1 cellular context compared by ENCODE assay signal in the genomic region with DNA sequence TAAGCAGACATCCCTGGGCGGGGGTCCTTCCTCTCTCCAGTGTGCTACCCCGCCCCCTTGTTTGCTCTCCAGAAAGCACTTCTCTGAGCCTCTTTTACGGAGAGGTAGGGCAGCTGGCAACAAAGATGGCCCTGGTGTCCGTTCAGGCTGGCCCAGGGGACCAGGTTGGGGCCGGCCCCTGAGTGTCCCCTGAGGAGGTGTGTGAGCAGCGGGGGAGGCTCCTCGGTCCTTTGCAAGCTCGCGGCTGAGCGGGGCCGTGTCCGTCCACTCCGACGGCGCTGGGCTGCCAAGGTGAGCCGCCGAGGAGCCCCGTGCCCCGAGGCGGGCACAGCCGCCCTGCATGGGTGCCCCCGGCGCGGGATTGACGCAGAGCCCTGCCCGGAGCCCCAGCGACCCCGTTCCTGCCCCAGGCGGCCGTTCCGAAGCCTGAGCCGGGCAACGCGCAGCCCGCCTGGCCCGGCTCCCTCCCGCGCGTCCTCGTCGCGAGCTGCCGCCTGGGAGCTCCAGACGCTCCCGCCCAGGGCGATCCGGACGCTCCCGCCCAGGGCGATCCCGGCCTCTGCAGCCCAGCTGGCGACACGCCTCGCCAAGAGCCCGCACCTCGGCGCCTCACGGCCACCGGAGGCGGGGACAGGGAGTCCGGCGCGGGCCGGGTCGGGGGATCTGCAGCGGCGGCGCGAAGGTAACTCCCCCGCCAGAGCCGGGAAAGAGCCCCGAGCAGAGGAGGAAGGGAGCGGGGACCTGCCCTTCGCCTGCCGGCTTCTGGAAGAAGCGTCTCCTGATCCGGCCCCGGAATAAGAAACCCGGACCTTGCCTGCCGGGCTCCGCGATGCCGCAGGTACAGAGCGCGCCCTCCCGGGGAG.
TF ChIP-seq lines count a peak whose summit lies in the region.

A gene (plus strand): TSS at position 569 of the 863 bp plus-strand sequence. CDS start 2,243 bp downstream, outside the sequence.

TF ChIP-seq in HepG2, 621 proteins besides CTCF, POLR2A, EP300 and RAD21 (continued from another document and continues in another):
- TF ChIP-seq, protein P1, sequence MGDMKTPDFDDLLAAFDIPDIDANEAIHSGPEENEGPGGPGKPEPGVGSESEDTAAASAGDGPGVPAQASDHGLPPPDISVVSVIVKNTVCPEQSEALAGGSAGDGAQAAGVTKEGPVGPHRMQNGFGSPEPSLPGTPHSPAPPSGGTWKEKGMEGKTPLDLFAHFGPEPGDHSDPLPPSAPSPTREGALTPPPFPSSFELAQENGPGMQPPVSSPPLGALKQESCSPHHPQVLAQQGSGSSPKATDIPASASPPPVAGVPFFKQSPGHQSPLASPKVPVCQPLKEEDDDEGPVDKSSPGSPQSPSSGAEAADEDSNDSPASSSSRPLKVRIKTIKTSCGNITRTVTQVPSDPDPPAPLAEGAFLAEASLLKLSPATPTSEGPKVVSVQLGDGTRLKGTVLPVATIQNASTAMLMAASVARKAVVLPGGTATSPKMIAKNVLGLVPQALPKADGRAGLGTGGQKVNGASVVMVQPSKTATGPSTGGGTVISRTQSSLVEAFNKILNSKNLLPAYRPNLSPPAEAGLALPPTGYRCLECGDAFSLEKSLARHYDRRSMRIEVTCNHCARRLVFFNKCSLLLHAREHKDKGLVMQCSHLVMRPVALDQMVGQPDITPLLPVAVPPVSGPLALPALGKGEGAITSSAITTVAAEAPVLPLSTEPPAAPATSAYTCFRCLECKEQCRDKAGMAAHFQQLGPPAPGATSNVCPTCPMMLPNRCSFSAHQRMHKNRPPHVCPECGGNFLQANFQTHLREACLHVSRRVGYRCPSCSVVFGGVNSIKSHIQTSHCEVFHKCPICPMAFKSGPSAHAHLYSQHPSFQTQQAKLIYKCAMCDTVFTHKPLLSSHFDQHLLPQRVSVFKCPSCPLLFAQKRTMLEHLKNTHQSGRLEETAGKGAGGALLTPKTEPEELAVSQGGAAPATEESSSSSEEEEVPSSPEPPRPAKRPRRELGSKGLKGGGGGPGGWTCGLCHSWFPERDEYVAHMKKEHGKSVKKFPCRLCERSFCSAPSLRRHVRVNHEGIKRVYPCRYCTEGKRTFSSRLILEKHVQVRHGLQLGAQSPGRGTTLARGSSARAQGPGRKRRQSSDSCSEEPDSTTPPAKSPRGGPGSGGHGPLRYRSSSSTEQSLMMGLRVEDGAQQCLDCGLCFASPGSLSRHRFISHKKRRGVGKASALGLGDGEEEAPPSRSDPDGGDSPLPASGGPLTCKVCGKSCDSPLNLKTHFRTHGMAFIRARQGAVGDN (CRISPR knock-in tag; IDR thresholded peaks at IDR 0.05) = peak; percentile 60
- TF ChIP-seq, protein P2, sequence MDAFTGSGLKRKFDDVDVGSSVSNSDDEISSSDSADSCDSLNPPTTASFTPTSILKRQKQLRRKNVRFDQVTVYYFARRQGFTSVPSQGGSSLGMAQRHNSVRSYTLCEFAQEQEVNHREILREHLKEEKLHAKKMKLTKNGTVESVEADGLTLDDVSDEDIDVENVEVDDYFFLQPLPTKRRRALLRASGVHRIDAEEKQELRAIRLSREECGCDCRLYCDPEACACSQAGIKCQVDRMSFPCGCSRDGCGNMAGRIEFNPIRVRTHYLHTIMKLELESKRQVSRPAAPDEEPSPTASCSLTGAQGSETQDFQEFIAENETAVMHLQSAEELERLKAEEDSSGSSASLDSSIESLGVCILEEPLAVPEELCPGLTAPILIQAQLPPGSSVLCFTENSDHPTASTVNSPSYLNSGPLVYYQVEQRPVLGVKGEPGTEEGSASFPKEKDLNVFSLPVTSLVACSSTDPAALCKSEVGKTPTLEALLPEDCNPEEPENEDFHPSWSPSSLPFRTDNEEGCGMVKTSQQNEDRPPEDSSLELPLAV (CRISPR knock-in tag; conservative IDR thresholded peaks at IDR 0.05; ENCODE audit: low read depth) = no peak
- TF ChIP-seq CBX1 (IDR thresholded peaks at IDR 0.05; ENCODE audit: low read depth) (no peak), ZNF780A (CRISPR knock-in tag; IDR thresholded peaks at IDR 0.05) (no peak), ZNF883 (CRISPR knock-in tag; IDR thresholded peaks at IDR 0.05; ENCODE audit: not compliant biosample characterization) (peak; percentile 42), RBAK (CRISPR knock-in tag; IDR thresholded peaks at IDR 0.05) (no peak), KAT2B (IDR thresholded peaks at IDR 0.05; ENCODE audit: borderline replicate concordance, low read depth, low read length) (no peak), PRMT3 (CRISPR knock-in tag; IDR thresholded peaks at IDR 0.05; ENCODE audit: borderline replicate concordance, low read depth) (no peak), SSRP1 (CRISPR knock-in tag; IDR thresholded peaks at IDR 0.05) (no peak), BRCA1 (CRISPR knock-in tag; IDR thresholded peaks at IDR 0.05) (no peak), MAFK (conservative IDR thresholded peaks at IDR 0.05 in 1 of 2, IDR thresholded peaks at IDR 0.05 in 1 of 2; ENCODE audit: low read length in 2 of 2) (no peak), U2AF1 (optimal IDR thresholded peaks at IDR 0.05; ENCODE audit: low read depth, low read length) (no peak), ZNF263 (CRISPR knock-in tag; IDR thresholded peaks at IDR 0.05) (no peak), SRSF9 (IDR thresholded peaks at IDR 0.05; ENCODE audit: borderline replicate concordance, insufficient read depth, low read depth, low read length, poor library complexity, severe bottlenecking) (no peak), MXD4 (CRISPR knock-in tag; IDR thresholded peaks at IDR 0.05) (no peak), JARID2 (CRISPR knock-in tag; IDR thresholded peaks at IDR 0.05; ENCODE audit: insufficient replicate concordance) (no peak), CAMTA2 (CRISPR knock-in tag; IDR thresholded peaks at IDR 0.05; ENCODE audit: borderline replicate concordance) (no peak), KDM5A (IDR thresholded peaks at IDR 0.05; ENCODE audit: borderline replicate concordance, low read length) (no peak), NCOA2 (CRISPR knock-in tag; IDR thresholded peaks at IDR 0.05) (no peak), HNF4G (IDR thresholded peaks at IDR 0.05; ENCODE audit: borderline replicate concordance, low read depth, low read length) (no peak), HNF4G (CRISPR knock-in tag; IDR thresholded peaks at IDR 0.05; ENCODE audit: borderline replicate concordance, low read depth) (no peak), ZNF616 (CRISPR knock-in tag; IDR thresholded peaks at IDR 0.05; ENCODE audit: low read depth) (no peak), ZNF839 (CRISPR knock-in tag; IDR thresholded peaks at IDR 0.05; ENCODE audit: borderline replicate concordance) (no peak), ZNF7 (CRISPR knock-in tag; IDR thresholded peaks at IDR 0.05) (no peak), PAWR (CRISPR knock-in tag; IDR thresholded peaks at IDR 0.05; ENCODE audit: borderline replicate concordance) (no peak), CENPT (CRISPR knock-in tag; IDR thresholded peaks at IDR 0.05; ENCODE audit: low read depth) (no peak)
- TF ChIP-seq, protein P3, sequence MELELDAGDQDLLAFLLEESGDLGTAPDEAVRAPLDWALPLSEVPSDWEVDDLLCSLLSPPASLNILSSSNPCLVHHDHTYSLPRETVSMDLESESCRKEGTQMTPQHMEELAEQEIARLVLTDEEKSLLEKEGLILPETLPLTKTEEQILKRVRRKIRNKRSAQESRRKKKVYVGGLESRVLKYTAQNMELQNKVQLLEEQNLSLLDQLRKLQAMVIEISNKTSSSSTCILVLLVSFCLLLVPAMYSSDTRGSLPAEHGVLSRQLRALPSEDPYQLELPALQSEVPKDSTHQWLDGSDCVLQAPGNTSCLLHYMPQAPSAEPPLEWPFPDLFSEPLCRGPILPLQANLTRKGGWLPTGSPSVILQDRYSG (CRISPR knock-in tag; IDR thresholded peaks at IDR 0.05) = no peak
- TF ChIP-seq, protein P4, sequence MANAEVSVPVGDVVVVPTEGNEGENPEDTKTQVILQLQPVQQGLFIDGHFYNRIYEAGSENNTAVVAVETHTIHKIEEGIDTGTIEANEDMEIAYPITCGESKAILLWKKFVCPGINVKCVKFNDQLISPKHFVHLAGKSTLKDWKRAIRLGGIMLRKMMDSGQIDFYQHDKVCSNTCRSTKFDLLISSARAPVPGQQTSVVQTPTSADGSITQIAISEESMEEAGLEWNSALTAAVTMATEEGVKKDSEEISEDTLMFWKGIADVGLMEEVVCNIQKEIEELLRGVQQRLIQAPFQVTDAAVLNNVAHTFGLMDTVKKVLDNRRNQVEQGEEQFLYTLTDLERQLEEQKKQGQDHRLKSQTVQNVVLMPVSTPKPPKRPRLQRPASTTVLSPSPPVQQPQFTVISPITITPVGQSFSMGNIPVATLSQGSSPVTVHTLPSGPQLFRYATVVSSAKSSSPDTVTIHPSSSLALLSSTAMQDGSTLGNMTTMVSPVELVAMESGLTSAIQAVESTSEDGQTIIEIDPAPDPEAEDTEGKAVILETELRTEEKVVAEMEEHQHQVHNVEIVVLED (CRISPR knock-in tag; IDR thresholded peaks at IDR 0.05; ENCODE audit: borderline replicate concordance) = no peak
- TF ChIP-seq, protein P5, sequence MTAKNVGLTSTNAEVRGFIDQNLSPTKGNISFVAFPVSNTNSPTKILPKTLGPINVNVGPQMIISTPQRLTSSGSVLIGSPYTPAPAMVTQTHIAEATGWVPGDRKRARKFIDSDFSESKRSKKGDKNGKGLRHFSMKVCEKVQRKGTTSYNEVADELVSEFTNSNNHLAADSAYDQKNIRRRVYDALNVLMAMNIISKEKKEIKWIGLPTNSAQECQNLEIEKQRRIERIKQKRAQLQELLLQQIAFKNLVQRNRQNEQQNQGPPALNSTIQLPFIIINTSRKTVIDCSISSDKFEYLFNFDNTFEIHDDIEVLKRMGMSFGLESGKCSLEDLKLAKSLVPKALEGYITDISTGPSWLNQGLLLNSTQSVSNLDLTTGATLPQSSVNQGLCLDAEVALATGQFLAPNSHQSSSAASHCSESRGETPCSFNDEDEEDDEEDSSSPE (CRISPR knock-in tag; IDR thresholded peaks at IDR 0.05) = peak; percentile 60
- TF ChIP-seq, protein P6, sequence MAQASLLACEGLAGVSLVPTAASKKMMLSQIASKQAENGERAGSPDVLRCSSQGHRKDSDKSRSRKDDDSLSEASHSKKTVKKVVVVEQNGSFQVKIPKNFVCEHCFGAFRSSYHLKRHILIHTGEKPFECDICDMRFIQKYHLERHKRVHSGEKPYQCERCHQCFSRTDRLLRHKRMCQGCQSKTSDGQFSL (CRISPR knock-in tag; IDR thresholded peaks at IDR 0.05) = no peak
- TF ChIP-seq, protein P7, sequence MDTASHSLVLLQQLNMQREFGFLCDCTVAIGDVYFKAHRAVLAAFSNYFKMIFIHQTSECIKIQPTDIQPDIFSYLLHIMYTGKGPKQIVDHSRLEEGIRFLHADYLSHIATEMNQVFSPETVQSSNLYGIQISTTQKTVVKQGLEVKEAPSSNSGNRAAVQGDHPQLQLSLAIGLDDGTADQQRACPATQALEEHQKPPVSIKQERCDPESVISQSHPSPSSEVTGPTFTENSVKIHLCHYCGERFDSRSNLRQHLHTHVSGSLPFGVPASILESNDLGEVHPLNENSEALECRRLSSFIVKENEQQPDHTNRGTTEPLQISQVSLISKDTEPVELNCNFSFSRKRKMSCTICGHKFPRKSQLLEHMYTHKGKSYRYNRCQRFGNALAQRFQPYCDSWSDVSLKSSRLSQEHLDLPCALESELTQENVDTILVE (CRISPR knock-in tag; IDR thresholded peaks at IDR 0.05) = no peak
- TF ChIP-seq, protein P8, sequence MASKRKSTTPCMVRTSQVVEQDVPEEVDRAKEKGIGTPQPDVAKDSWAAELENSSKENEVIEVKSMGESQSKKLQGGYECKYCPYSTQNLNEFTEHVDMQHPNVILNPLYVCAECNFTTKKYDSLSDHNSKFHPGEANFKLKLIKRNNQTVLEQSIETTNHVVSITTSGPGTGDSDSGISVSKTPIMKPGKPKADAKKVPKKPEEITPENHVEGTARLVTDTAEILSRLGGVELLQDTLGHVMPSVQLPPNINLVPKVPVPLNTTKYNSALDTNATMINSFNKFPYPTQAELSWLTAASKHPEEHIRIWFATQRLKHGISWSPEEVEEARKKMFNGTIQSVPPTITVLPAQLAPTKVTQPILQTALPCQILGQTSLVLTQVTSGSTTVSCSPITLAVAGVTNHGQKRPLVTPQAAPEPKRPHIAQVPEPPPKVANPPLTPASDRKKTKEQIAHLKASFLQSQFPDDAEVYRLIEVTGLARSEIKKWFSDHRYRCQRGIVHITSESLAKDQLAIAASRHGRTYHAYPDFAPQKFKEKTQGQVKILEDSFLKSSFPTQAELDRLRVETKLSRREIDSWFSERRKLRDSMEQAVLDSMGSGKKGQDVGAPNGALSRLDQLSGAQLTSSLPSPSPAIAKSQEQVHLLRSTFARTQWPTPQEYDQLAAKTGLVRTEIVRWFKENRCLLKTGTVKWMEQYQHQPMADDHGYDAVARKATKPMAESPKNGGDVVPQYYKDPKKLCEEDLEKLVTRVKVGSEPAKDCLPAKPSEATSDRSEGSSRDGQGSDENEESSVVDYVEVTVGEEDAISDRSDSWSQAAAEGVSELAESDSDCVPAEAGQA (IDR thresholded peaks at IDR 0.05; ENCODE audit: low read depth) = no peak
- TF ChIP-seq, protein P8 (CRISPR knock-in tag; IDR thresholded peaks at IDR 0.05; ENCODE audit: borderline replicate concordance) = 0 out of 2 replicates have a peak, but pooled peaks have one; percentile 45
- TF ChIP-seq, protein P9, sequence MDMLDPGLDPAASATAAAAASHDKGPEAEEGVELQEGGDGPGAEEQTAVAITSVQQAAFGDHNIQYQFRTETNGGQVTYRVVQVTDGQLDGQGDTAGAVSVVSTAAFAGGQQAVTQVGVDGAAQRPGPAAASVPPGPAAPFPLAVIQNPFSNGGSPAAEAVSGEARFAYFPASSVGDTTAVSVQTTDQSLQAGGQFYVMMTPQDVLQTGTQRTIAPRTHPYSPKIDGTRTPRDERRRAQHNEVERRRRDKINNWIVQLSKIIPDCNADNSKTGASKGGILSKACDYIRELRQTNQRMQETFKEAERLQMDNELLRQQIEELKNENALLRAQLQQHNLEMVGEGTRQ (IDR thresholded peaks at IDR 0.05; ENCODE audit: low read depth, low read length) = no peak
- TF ChIP-seq, protein P9 (CRISPR knock-in tag; IDR thresholded peaks at IDR 0.05; ENCODE audit: borderline replicate concordance) = no peak
